ENCODE assay signal across 8 cellular contexts in the genomic region with DNA sequence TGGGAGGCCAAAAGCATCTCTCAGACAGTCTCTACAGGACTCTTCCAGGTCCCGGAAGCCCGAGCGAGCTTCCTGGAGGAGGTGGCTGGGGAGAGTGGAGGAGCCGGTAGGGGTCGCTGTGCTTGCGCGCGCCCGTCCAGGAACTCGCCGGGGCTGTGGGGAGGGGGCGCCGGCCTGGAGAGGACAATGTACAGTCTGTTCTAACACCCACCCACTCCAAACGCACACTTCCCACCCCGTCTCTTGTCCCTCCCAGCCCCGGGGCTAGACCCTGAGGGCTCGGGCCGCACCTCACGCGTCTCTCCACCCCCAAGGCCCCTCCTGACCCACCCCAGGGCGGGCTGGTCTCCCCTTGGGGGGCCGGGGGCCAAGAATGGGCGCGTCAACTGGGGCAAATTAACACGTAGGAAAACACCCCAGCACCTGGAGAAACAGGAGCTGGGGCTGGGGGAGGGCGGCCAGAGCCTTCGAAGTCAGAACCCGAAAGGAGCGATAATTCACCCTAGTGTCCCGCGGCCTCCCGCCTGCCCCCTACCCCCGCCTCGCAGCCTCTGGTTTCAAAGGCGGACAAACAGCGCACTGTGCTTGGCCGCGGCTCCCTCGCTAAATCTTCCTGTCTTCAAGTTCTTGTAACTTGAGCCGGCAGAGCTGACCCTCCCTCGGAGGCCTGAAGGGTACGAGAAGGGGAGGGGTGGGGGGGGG.
DNase-seq lines count a peak whose midpoint lies in the region; ATAC-seq and TF ChIP-seq lines count a peak whose summit lies in the region.

No MANE protein-coding gene starts in this region.

- TF ChIP-seq CTCF in LNCaP clone FGC (IDR thresholded peaks at IDR 0.05; ENCODE audit: control insufficient read depth, extremely low read depth, insufficient read depth) (peak; percentile 26; the same call in 1 of the 2 replicates), neural cell (IDR thresholded peaks at IDR 0.05; ENCODE audit: poor library complexity, severe bottlenecking) (peak; percentile 56)

- ATAC-seq in GM21447 (IDR thresholded peaks at IDR 0.05; ENCODE audit: unreplicated experiment) (no peak), GM19397 (IDR thresholded peaks at IDR 0.05; ENCODE audit: unreplicated experiment) (no peak), GM18519 (IDR thresholded peaks at IDR 0.05; ENCODE audit: low FRiP score, unreplicated experiment) (no peak)

- H3K9ac ChIP-seq in neural cell (ENCODE audit: low read length): no peak overlapping the region

- peaks cover 31 to 51% (median 45%) of the 10 kb centered on the region in 4 donors for H3K4me1 Mint-ChIP-seq in CD4-positive, alpha-beta memory T cell

- POLR2A ChIA-PET in CD4-positive, alpha-beta memory T cell (lab: Charles Lee; ENCODE audit: partially characterized antibody): no interaction called here

- H3K27ac ChIP-seq in CD4-positive, alpha-beta memory T cell (ENCODE audit: low read depth, low read length): no peak overlapping the region
- H3K27ac ChIP-seq in neural cell (ENCODE audit: low read length): no peak overlapping the region

- no peaks in the 10 kb centered on the region for H3K36me3 Mint-ChIP-seq in CD4-positive, alpha-beta memory T cell

- no peak for DNase-seq in CD4-positive, alpha-beta memory T cell
- DNase-seq in LNCaP clone FGC (ENCODE audit: low read depth) (no peak), ecto neural progenitor cell (ENCODE audit: low spot score) (peak; percentile 90), D341Med (ENCODE audit: low spot score) (no peak)

- CTCF ChIA-PET in CD4-positive, alpha-beta memory T cell (lab: Charles Lee; ENCODE audit: partially characterized antibody): interaction anchor here (0.6 to 3.2 kb wide), 5 partner anchors 12 to 1721 kb away, joined by 3 to 21 read pairs (median 3); no protein-coding TSS in a partner anchor

- H3K36me3 ChIP-seq in CD4-positive, alpha-beta memory T cell (ENCODE audit: insufficient read depth, low read length): no peaks in the 10 kb centered on the region
- H3K36me3 ChIP-seq in neural cell (ENCODE audit: insufficient read depth, low read length): no peaks in the 10 kb centered on the region

- peak overlapping the region in 5 of 7 donors; percentile 22 to 70 (median 61) for H3K27ac Mint-ChIP-seq in CD4-positive, alpha-beta memory T cell

- no peak overlapping the region for H2AFZ ChIP-seq in neural cell (ENCODE audit: low read depth, low read length)

- H3K4me1 ChIP-seq in CD4-positive, alpha-beta memory T cell (ENCODE audit: insufficient read depth, low read length): peaks cover 44% of the 10 kb centered on the region

- no peaks in the 10 kb centered on the region for H3K27me3 ChIP-seq in CD4-positive, alpha-beta memory T cell (ENCODE audit: insufficient read depth, low read length)
- no peaks in the 10 kb centered on the region for H3K27me3 ChIP-seq in neural cell (ENCODE audit: insufficient read depth, low read depth, low read length)

- peaks cover 2 to 9% of the 10 kb centered on the region in 2 donors for H3K27me3 Mint-ChIP-seq in CD4-positive, alpha-beta memory T cell

- H3K9me3 Mint-ChIP-seq in CD4-positive, alpha-beta memory T cell: no peaks in the 10 kb centered on the region

- H3K4me2 ChIP-seq in neural cell (ENCODE audit: low read length): no peak overlapping the region

- no peaks in the 10 kb centered on the region for H3F3A ChIP-seq in neural cell (ENCODE audit: insufficient read depth, low read length, poor library complexity, severe bottlenecking)

- H3K9me2 ChIP-seq in neural cell (ENCODE audit: insufficient read depth, low read length): no peaks in the 10 kb centered on the region

- no peaks in the 10 kb centered on the region for H4K20me1 ChIP-seq in neural cell (ENCODE audit: insufficient read depth)

- TF ChIP-seq EP300 in neural cell (conservative IDR thresholded peaks at IDR 0.05; ENCODE audit: poor library complexity, severe bottlenecking): no peak

- H3K79me2 ChIP-seq in neural cell (replicated peaks; ENCODE audit: insufficient read depth, low read length): no peaks in the 10 kb centered on the region

- H3K4me3 Mint-ChIP-seq in CD4-positive, alpha-beta memory T cell: peak overlapping the region in 5 of 8 donors; percentile 20 to 73 (median 65)

- no peak for TF ChIP-seq RAD21 in neural cell (conservative IDR thresholded peaks at IDR 0.05)

- H3K4me3 ChIP-seq in CD4-positive, alpha-beta memory T cell (ENCODE audit: low read length in 2 of 2): no peak overlapping the region
- no peak overlapping the region for H3K4me3 ChIP-seq in LNCaP clone FGC (ENCODE audit: low read depth, low read length)
- H3K4me3 ChIP-seq in neural cell (ENCODE audit: low read length): no peak overlapping the region

- H3K9me3 ChIP-seq in CD4-positive, alpha-beta memory T cell (ENCODE audit: control insufficient read depth in 1 of 2, low read length in 2 of 2): no peaks in the 10 kb centered on the region
- H3K9me3 ChIP-seq in neural cell (ENCODE audit: low read length): no peaks in the 10 kb centered on the region

- intact Hi-C loops in CD4-positive, alpha-beta memory T cell (cut with micrococcal nuclease): no loop called here

TF ChIP-seq in neural cell, 6 proteins besides CTCF, POLR2A, EP300 and RAD21:
- TF ChIP-seq POLR2AphosphoS5 (IDR thresholded peaks at IDR 0.05) (no peak), MXI1 (conservative IDR thresholded peaks at IDR 0.05; ENCODE audit: poor library complexity, severe bottlenecking) (no peak), REST (IDR thresholded peaks at IDR 0.05; ENCODE audit: borderline replicate concordance) (no peak)
